Comparison of ENCODE assay signal across 27 cellular contexts in genomic region chr5:120631611-120632010, GRCh38.
"Had no signal": no experiment of that assay in that cellular context is flagged by ENCODE, and none has a peak within 500 bp of the region (broad histone marks: within the 10 kb centered on the region; RNA-seq: fewer than 3 reads in every experiment).

No MANE protein-coding gene starts in this region.

- H3K4me1 Mint-ChIP-seq: naive thymus-derived CD8-positive, alpha-beta T cell; nephron; neural crest cell; stimulated activated naive B cell treated with anti-CD40 and anti-IgM and Interleukin-4, amounts not matched to agents 10 μg/mL and 1 μg/mL and 100 μg/mL, for 72 hours had no signal

- ATAC-seq: left colon; left lung; lower lobe of right lung; naive thymus-derived CD8-positive, alpha-beta T cell; pancreas; right cardiac atrium; sciatic nerve; stimulated activated naive B cell treated with anti-CD40 and anti-IgM and Interleukin-4, amounts not matched to agents 10 μg/mL and 1 μg/mL and 100 μg/mL, for 72 hours; stimulated activated naive CD8-positive, alpha-beta T cell treated with anti-CD3 and anti-CD28 coated beads, Interleukin-15, Interleukin-2, amounts not matched to agents 100 U/mL and 50 U/mL, for 24 hours had no signal

- FAIRE-seq: keratinocyte, pancreas had no signal

- H3K4me1 ChIP-seq: left lung, lower lobe of right lung, pancreas, prostate gland, stomach, testis, thyroid gland, transverse colon, upper lobe of left lung, vagina had no signal

- H3K27me3 Mint-ChIP-seq: naive thymus-derived CD8-positive, alpha-beta T cell; stimulated activated naive B cell treated with anti-CD40 and anti-IgM and Interleukin-4, amounts not matched to agents 10 μg/mL and 1 μg/mL and 100 μg/mL, for 72 hours had no signal

- H3K4me3 ChIP-seq: left lung, lower lobe of right lung, pancreas, prostate gland, skin epidermis, stomach, testis, thyroid gland, transverse colon, upper lobe of left lung, vagina had no signal

- H3K36me3 ChIP-seq: left lung, lower lobe of right lung, pancreas, prostate gland, stomach, thyroid gland, transverse colon, upper lobe of left lung, vagina had no signal

- H3K27me3 ChIP-seq: left lung, pancreas, stomach, testis, thyroid gland, transverse colon, upper lobe of left lung, vagina had no signal

- H3K36me3 Mint-ChIP-seq: naive thymus-derived CD8-positive, alpha-beta T cell; stimulated activated naive B cell treated with anti-CD40 and anti-IgM and Interleukin-4, amounts not matched to agents 10 μg/mL and 1 μg/mL and 100 μg/mL, for 72 hours had no signal

- H3K27ac ChIP-seq: left lung, lower lobe of right lung, pancreas, prostate gland, skin epidermis, stomach, testis, thyroid gland, transverse colon, upper lobe of left lung, vagina had no signal

- H3K4me3 Mint-ChIP-seq: naive thymus-derived CD8-positive, alpha-beta T cell; nephron; neural crest cell; stimulated activated naive B cell treated with anti-CD40 and anti-IgM and Interleukin-4, amounts not matched to agents 10 μg/mL and 1 μg/mL and 100 μg/mL, for 72 hours had no signal

- H3K9me3 ChIP-seq: left lung, lower lobe of right lung, pancreas, prostate gland, stomach, testis, thyroid gland, transverse colon, upper lobe of left lung, vagina had no signal

- H3K27ac Mint-ChIP-seq: naive thymus-derived CD8-positive, alpha-beta T cell; nephron; stimulated activated naive B cell treated with anti-CD40 and anti-IgM and Interleukin-4, amounts not matched to agents 10 μg/mL and 1 μg/mL and 100 μg/mL, for 72 hours had no signal

- H3K9me3 Mint-ChIP-seq: neural crest cell had no signal

- DNase-seq: hypothalamus; left colon; left lung; lower lobe of right lung; naive thymus-derived CD8-positive, alpha-beta T cell; nucleus accumbens; pancreas; retina; stimulated activated CD4-positive, alpha-beta T cell treated with anti-CD3 and anti-CD28 coated beads, Interleukin-12 subunit alpha, Interleukin-12 subunit beta, amount 100 ng/mL, for 4 hours; stimulated activated CD4-positive, alpha-beta T cell treated with anti-CD3 and anti-CD28 coated beads, Interleukin-15, amount 100 ng/mL, for 24 hours; stimulated activated CD4-positive, alpha-beta T cell treated with anti-CD3 and anti-CD28 coated beads, Interleukin-2, amount 100 ng/mL, for 24 hours; stimulated activated CD4-positive, alpha-beta T cell treated with anti-CD3 and anti-CD28 coated beads, Interleukin-4, amount 100 ng/mL, for 1 hour; stimulated activated naive B cell treated with anti-CD40 and anti-IgM and Interleukin-4, amounts not matched to agents 10 μg/mL and 1 μg/mL and 100 μg/mL, for 72 hours; stimulated activated naive CD8-positive, alpha-beta T cell treated with anti-CD3 and anti-CD28 coated beads, Interleukin-15, Interleukin-2, amounts not matched to agents 100 U/mL and 50 U/mL, for 24 hours; stomach; testis; thyroid gland; transverse colon; upper lobe of left lung had no signal
